In the genomic region with DNA sequence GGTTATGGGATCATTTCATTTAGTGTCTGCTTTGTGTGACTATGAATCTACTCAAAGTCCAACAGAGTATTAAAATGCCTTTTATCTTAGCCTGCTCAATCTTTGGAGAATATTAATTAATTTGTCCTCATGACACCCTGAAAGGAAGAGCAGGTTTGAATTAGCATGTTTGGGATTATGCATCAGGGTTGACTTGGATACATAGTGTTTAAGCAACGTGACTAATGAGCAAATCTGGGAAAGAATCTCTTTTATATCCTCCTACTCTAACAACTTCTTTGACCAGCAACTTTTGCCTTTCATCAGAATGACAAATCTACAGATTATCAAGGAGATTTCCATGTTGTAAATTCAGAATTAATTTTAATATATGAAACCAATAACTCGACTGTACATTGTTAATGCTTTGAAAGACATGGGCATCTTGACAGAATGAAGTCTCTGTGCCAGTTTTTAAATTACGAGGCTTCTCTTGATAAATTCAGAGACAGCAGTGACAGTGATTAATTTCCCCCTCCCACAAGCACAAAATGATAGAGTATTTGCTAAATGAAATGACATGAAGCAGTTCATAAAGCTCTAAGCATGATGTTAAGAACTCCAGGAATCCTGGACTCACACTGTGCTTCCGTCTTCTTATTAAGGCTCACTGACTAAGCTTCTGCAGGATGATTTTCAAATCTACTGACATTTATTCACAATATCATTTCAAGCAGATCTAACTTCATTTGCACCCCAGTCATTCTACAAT, we compare ENCODE assay signal across 26 cellular contexts.
"Had no signal": no experiment of that assay in that cellular context is flagged by ENCODE, and none has a peak within 500 bp of the region (broad histone marks: within the 10 kb centered on the region; RNA-seq: fewer than 3 reads in every experiment).

No MANE protein-coding gene starts in this region.

- H3K4me1 Mint-ChIP-seq: activated CD4-positive, alpha-beta T cell treated with anti-CD3 and anti-CD28 coated beads for 36 hours; activated naive CD4-positive, alpha-beta T cell treated with anti-CD3 and anti-CD28 coated beads, Interleukin-2, amount 50 U/mL, for 24 hours; activated naive CD8-positive, alpha-beta T cell treated with anti-CD3 and anti-CD28 coated beads, Interleukin-2, amount 50 U/mL, for 24 hours; T-cell had no signal

- H3K4me1 ChIP-seq: stomach, thyroid gland, upper lobe of left lung, vagina had no signal

- H3K27ac Mint-ChIP-seq: activated CD4-positive, alpha-beta T cell treated with anti-CD3 and anti-CD28 coated beads for 36 hours; activated CD8-positive, alpha-beta memory T cell treated with anti-CD3 and anti-CD28 coated beads, Interleukin-2, amount 10 ng/mL, durations not matched to agents 7 days and 5 days; activated CD8-positive, alpha-beta T cell treated with anti-CD3 and anti-CD28 coated beads, Interleukin-2, amount 10 ng/mL, durations not matched to agents 7 days and 5 days; activated naive CD4-positive, alpha-beta T cell treated with anti-CD3 and anti-CD28 coated beads, Interleukin-2, amount 50 U/mL, for 24 hours; activated naive CD8-positive, alpha-beta T cell treated with anti-CD3 and anti-CD28 coated beads, Interleukin-2, amount 50 U/mL, for 24 hours; activated T-helper 2 cell treated with anti-CD3 and anti-CD28 coated beads, Interferon-gamma antibody, Interleukin-2, Interleukin-4, amounts not matched to agents 10 μg/mL and 5 μg/mL and 100 μg/mL, durations not matched to agents 14 hours and 24 hours and 36 hours; natural killer cell treated with Interleukin-12 subunit alpha and Interleukin-12 subunit beta and Interleukin-15 and Interleukin-18, amount 100 ng/mL, for 72 hours; stimulated activated memory B cell treated with anti-CD40 and anti-IgM and Interleukin-4, amounts not matched to agents 10 μg/mL and 1 μg/mL and 100 μg/mL, for 72 hours; T-cell; T-helper 2 cell treated with Interferon-gamma antibody and Interleukin-4, amounts not matched to agents 5 μg/mL and 100 μg/mL, for 36 hours had no signal

- H3K27me3 ChIP-seq: heart right ventricle, stomach, thyroid gland, upper lobe of left lung, vagina had no signal

- H3K9me3 ChIP-seq: heart right ventricle, stomach, thyroid gland, upper lobe of left lung, vagina had no signal

- H3K36me3 ChIP-seq: heart right ventricle, thyroid gland, upper lobe of left lung, vagina had no signal

- DNase-seq: activated CD4-positive, alpha-beta T cell treated with anti-CD3 and anti-CD28 coated beads for 36 hours; activated CD4-positive, CD25-positive, alpha-beta regulatory T cell; activated CD8-positive, alpha-beta memory T cell treated with anti-CD3 and anti-CD28 coated beads, Interleukin-2, amount 10 ng/mL, durations not matched to agents 7 days and 5 days; activated CD8-positive, alpha-beta T cell treated with anti-CD3 and anti-CD28 coated beads, Interleukin-2, amount 10 ng/mL, durations not matched to agents 7 days and 5 days; activated naive CD8-positive, alpha-beta T cell treated with anti-CD3 and anti-CD28 coated beads, Interleukin-2, amount 50 U/mL, for 24 hours; activated T-cell treated with anti-CD3 and anti-CD28 coated beads, Interleukin-2, amount 50 U/mL, for 48 hours; amygdala; effector CD8-positive, alpha-beta T cell; erythroblast; foreskin fibroblast; heart right ventricle; mesenchymal stem cell; stimulated activated CD4-positive, alpha-beta T cell treated with anti-CD3 and anti-CD28 coated beads, Interleukin-1b, Interleukin-23, amount 100 ng/mL, for 48 hours; stimulated activated CD4-positive, alpha-beta T cell treated with anti-CD3 and anti-CD28 coated beads, Interleukin-4, amount 100 ng/mL, for 4 hours; stimulated activated CD8-positive, alpha-beta memory T cell treated with anti-CD3 and anti-CD28 coated beads, Interleukin-4, amount 100 ng/mL, for 48 hours; stomach; T-cell; thyroid gland; upper lobe of left lung had no signal

- H3K9me3 Mint-ChIP-seq: activated naive CD4-positive, alpha-beta T cell treated with anti-CD3 and anti-CD28 coated beads, Interleukin-2, amount 50 U/mL, for 24 hours; activated naive CD8-positive, alpha-beta T cell treated with anti-CD3 and anti-CD28 coated beads, Interleukin-2, amount 50 U/mL, for 24 hours; activated T-helper 2 cell treated with anti-CD3 and anti-CD28 coated beads, Interferon-gamma antibody, Interleukin-2, Interleukin-4, amounts not matched to agents 10 μg/mL and 5 μg/mL and 100 μg/mL, durations not matched to agents 14 hours and 24 hours and 36 hours; natural killer cell treated with Interleukin-12 subunit alpha and Interleukin-12 subunit beta and Interleukin-15 and Interleukin-18, amount 100 ng/mL, for 72 hours; stimulated activated memory B cell treated with anti-CD40 and anti-IgM and Interleukin-4, amounts not matched to agents 10 μg/mL and 1 μg/mL and 100 μg/mL, for 72 hours; T-cell; T-helper 2 cell treated with Interferon-gamma antibody and Interleukin-4, amounts not matched to agents 5 μg/mL and 100 μg/mL, for 36 hours had no signal

- H3K4me3 Mint-ChIP-seq: activated CD4-positive, alpha-beta T cell treated with anti-CD3 and anti-CD28 coated beads for 36 hours; activated CD8-positive, alpha-beta memory T cell treated with anti-CD3 and anti-CD28 coated beads, Interleukin-2, amount 10 ng/mL, durations not matched to agents 7 days and 5 days; activated CD8-positive, alpha-beta T cell treated with anti-CD3 and anti-CD28 coated beads, Interleukin-2, amount 10 ng/mL, durations not matched to agents 7 days and 5 days; activated naive CD4-positive, alpha-beta T cell treated with anti-CD3 and anti-CD28 coated beads, Interleukin-2, amount 50 U/mL, for 24 hours; activated naive CD8-positive, alpha-beta T cell treated with anti-CD3 and anti-CD28 coated beads, Interleukin-2, amount 50 U/mL, for 24 hours; natural killer cell treated with Interleukin-12 subunit alpha and Interleukin-12 subunit beta and Interleukin-15 and Interleukin-18, amount 100 ng/mL, for 72 hours; stimulated activated memory B cell treated with anti-CD40 and anti-IgM and Interleukin-4, amounts not matched to agents 10 μg/mL and 1 μg/mL and 100 μg/mL, for 72 hours; T-cell; T-helper 2 cell treated with Interferon-gamma antibody and Interleukin-4, amounts not matched to agents 5 μg/mL and 100 μg/mL, for 36 hours had no signal

- ATAC-seq: activated CD4-positive, alpha-beta T cell treated with anti-CD3 and anti-CD28 coated beads for 36 hours; activated CD8-positive, alpha-beta memory T cell treated with anti-CD3 and anti-CD28 coated beads, Interleukin-2, amount 10 ng/mL, durations not matched to agents 7 days and 5 days; activated CD8-positive, alpha-beta T cell treated with anti-CD3 and anti-CD28 coated beads, Interleukin-2, amount 10 ng/mL, durations not matched to agents 7 days and 5 days; activated naive CD8-positive, alpha-beta T cell treated with anti-CD3 and anti-CD28 coated beads, Interleukin-2, amount 50 U/mL, for 24 hours; heart right ventricle; natural killer cell treated with Interleukin-12 subunit alpha and Interleukin-12 subunit beta and Interleukin-15 and Interleukin-18, amount 100 ng/mL, for 72 hours; stimulated activated memory B cell treated with anti-CD40 and anti-IgM and Interleukin-4, amounts not matched to agents 10 μg/mL and 1 μg/mL and 100 μg/mL, for 72 hours; T-cell had no signal

- H3K27me3 Mint-ChIP-seq: activated CD4-positive, alpha-beta T cell treated with anti-CD3 and anti-CD28 coated beads for 36 hours; activated CD8-positive, alpha-beta memory T cell treated with anti-CD3 and anti-CD28 coated beads, Interleukin-2, amount 10 ng/mL, durations not matched to agents 7 days and 5 days; activated naive CD4-positive, alpha-beta T cell treated with anti-CD3 and anti-CD28 coated beads, Interleukin-2, amount 50 U/mL, for 24 hours; activated naive CD8-positive, alpha-beta T cell treated with anti-CD3 and anti-CD28 coated beads, Interleukin-2, amount 50 U/mL, for 24 hours; stimulated activated memory B cell treated with anti-CD40 and anti-IgM and Interleukin-4, amounts not matched to agents 10 μg/mL and 1 μg/mL and 100 μg/mL, for 72 hours; T-cell had no signal

- H3K4me3 ChIP-seq: heart right ventricle, smooth muscle cell, stomach, thyroid gland, upper lobe of left lung, vagina had no signal

- H3K4me2 ChIP-seq: smooth muscle cell had no signal

- H3K27ac ChIP-seq: heart right ventricle, stomach, thyroid gland, upper lobe of left lung, vagina had no signal
